Comparison of ENCODE assay signal across 12 cellular contexts in genomic region chr13:40235160-40235796, GRCh38.
DNase-seq lines count a peak whose midpoint lies in the region; ATAC-seq and TF ChIP-seq lines count a peak whose summit lies in the region.
"Had no signal": no experiment of that assay in that cellular context is flagged by ENCODE, and none has a peak within 500 bp of the region (broad histone marks: within the 10 kb centered on the region; RNA-seq: fewer than 3 reads in every experiment).

No MANE protein-coding gene starts in this region.

- H3K9me3 Mint-ChIP-seq in activated naive CD4-positive, alpha-beta T cell treated with anti-CD3 and anti-CD28 coated beads, Interleukin-2, amount 50 U/mL, for 72 hours, result peaks cover 5 to 14% of the 10 kb centered on the region in 2 donors
- H3K9me3 Mint-ChIP-seq: endodermal cell had no signal

- peak; percentile 44 to 80 for ATAC-seq in activated naive CD4-positive, alpha-beta T cell treated with anti-CD3 and anti-CD28 coated beads, Interleukin-2, amount 50 U/mL, for 72 hours
- ATAC-seq in thoracic aorta (ENCODE audit: insufficient number of reproducible peaks, low FRiP score, low read depth) (no peak), GM18861 (IDR thresholded peaks at IDR 0.05; ENCODE audit: unreplicated experiment) (no peak)
- ATAC-seq: left colon had no signal

- H3K9me3 ChIP-seq in thoracic aorta, result no peaks in the 10 kb centered on the region

- peaks cover 0 to 14% of the 10 kb centered on the region in 2 donors for H3K36me3 Mint-ChIP-seq in activated naive CD4-positive, alpha-beta T cell treated with anti-CD3 and anti-CD28 coated beads, Interleukin-2, amount 50 U/mL, for 72 hours

- POLR2A ChIA-PET in RWPE1 (lab: Yijun Ruan, JAX; ENCODE audit: low non-redundant PET), result no interaction called here

- DNase-seq in activated naive CD4-positive, alpha-beta T cell treated with anti-CD3 and anti-CD28 coated beads, Interleukin-2, amount 50 U/mL, for 72 hours (ENCODE audit: low spot score in 2 of 2), result no peak
- no peak for DNase-seq in activated naive CD4-positive, alpha-beta T cell (lab: John Stamatoyannopoulos, UW)
- no peak for DNase-seq in RWPE1 (ENCODE audit: low spot score)
- DNase-seq in fibroblast of the aortic adventitia (ENCODE audit: low read depth), result peak; percentile 49
- no peak for DNase-seq in thoracic aorta (ENCODE audit: low spot score)
- DNase-seq in NCI-H226, result no peak
- no peak for DNase-seq in hippocampal formation (lab: John Stamatoyannopoulos, UW)
- DNase-seq: endodermal cell; stimulated activated CD4-positive, alpha-beta T cell treated with anti-CD3 and anti-CD28 coated beads, Interleukin-2, amount 100 ng/mL, for 48 hours had no signal

- CTCF ChIA-PET in RWPE1 (lab: Yijun Ruan, JAX), result no interaction called here

- no peak for TF ChIP-seq CTCF in RWPE1 (conservative IDR thresholded peaks at IDR 0.05; ENCODE audit: low read depth)
- TF ChIP-seq CTCF in fibroblast of the aortic adventitia (IDR thresholded peaks at IDR 0.05; ENCODE audit: insufficient read depth, low read length), result no peak
- no peak for TF ChIP-seq CTCF in thoracic aorta (IDR thresholded peaks at IDR 0.05)

- H3K4me3 ChIP-seq in fibroblast of the aortic adventitia (ENCODE audit: low read depth, low read length), result no peak overlapping the region
- no peak overlapping the region for H3K4me3 ChIP-seq in thoracic aorta
- H3K4me3 ChIP-seq: cardiac muscle cell had no signal

- peaks cover 13 to 50% of the 10 kb centered on the region in 2 donors for H3K4me1 ChIP-seq in thoracic aorta (ENCODE audit: control insufficient read depth in 1 of 2, low read depth in 2 of 2)

- H3K36me3 ChIP-seq in thoracic aorta, result no peaks in the 10 kb centered on the region
- H3K36me3 ChIP-seq: cardiac muscle cell had no signal

- H3K27ac Mint-ChIP-seq in activated naive CD4-positive, alpha-beta T cell treated with anti-CD3 and anti-CD28 coated beads, Interleukin-2, amount 50 U/mL, for 72 hours, result peak overlapping the region in 1 of 2 donors; percentile 27
- H3K27ac Mint-ChIP-seq: endodermal cell had no signal

- H3K27ac ChIP-seq in RWPE1 (peak overlapping the region; percentile 92), thoracic aorta (peak overlapping the region; percentile 91 to 98)
- H3K27ac ChIP-seq: cardiac muscle cell had no signal

- H3K27me3 ChIP-seq in thoracic aorta (replicated peaks; ENCODE audit: insufficient read depth), result no peaks in the 10 kb centered on the region
- H3K27me3 ChIP-seq: cardiac muscle cell had no signal

Comparison
In these comparisons a context has a peak if more than half of its experiments do, and no peak if none do; other contexts are left out.
1. ATAC-seq: peak in activated naive CD4-positive, alpha-beta T cell treated with anti-CD3 and anti-CD28 coated beads, Interleukin-2, amount 50 U/mL, for 72 hours (2 of 2); none in thoracic aorta (single experiment) and GM18861 (single experiment).